ENCODE assay signal across 2 cellular contexts in the genomic region with DNA sequence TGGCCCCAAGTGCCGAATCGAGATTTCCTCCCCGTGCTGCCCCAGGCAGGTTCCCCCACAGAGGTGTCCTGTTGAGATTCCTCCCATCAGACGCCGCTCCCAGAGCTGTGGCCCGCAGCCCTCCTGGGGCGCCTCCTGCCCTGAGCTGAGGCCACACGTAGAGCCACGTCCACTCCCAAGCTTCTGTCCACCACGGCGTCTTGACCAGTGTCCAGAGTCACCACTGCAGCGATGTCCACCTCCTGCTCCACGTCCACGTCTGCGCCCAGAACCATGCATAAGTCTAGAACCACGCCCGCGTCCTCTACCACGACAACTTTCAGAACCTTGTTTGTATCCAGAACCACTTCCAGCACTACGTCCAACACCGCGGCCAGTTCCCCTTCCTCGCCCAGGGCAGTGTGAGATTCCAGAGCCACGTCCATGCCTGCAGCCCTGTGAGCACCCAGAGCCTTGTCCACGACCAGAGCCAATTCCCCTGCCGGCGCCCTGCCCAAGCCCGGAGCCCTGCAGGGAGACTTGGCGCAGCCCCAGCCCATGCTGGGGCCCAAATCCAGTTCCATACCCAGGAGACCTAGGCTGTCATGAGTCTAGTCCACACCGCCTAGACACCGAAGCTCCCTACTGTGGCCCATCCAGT.
TF ChIP-seq lines count a peak whose summit lies in the region.

No MANE protein-coding gene starts in this region.

TF ChIP-seq in SK-N-SH treated with all-trans-retinoic acid at 6 μM for 48 hours, 23 proteins besides CTCF, POLR2A, EP300 and RAD21 (continued from another document):
- TF ChIP-seq, protein P1, sequence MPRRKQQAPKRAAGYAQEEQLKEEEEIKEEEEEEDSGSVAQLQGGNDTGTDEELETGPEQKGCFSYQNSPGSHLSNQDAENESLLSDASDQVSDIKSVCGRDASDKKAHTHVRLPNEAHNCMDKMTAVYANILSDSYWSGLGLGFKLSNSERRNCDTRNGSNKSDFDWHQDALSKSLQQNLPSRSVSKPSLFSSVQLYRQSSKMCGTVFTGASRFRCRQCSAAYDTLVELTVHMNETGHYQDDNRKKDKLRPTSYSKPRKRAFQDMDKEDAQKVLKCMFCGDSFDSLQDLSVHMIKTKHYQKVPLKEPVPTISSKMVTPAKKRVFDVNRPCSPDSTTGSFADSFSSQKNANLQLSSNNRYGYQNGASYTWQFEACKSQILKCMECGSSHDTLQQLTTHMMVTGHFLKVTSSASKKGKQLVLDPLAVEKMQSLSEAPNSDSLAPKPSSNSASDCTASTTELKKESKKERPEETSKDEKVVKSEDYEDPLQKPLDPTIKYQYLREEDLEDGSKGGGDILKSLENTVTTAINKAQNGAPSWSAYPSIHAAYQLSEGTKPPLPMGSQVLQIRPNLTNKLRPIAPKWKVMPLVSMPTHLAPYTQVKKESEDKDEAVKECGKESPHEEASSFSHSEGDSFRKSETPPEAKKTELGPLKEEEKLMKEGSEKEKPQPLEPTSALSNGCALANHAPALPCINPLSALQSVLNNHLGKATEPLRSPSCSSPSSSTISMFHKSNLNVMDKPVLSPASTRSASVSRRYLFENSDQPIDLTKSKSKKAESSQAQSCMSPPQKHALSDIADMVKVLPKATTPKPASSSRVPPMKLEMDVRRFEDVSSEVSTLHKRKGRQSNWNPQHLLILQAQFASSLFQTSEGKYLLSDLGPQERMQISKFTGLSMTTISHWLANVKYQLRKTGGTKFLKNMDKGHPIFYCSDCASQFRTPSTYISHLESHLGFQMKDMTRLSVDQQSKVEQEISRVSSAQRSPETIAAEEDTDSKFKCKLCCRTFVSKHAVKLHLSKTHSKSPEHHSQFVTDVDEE (CRISPR knock-in tag; IDR thresholded peaks at IDR 0.05) = no peak
- TF ChIP-seq CREB5 (CRISPR knock-in tag; IDR thresholded peaks at IDR 0.05; ENCODE audit: low read depth) (no peak), ISL1 (CRISPR knock-in tag; IDR thresholded peaks at IDR 0.05) (no peak), ZFP30 (CRISPR knock-in tag; IDR thresholded peaks at IDR 0.05) (no peak)

TF ChIP-seq in SK-N-SH, 30 proteins besides CTCF, POLR2A, EP300 and RAD21 (continued from another document):
- TF ChIP-seq, protein P2, sequence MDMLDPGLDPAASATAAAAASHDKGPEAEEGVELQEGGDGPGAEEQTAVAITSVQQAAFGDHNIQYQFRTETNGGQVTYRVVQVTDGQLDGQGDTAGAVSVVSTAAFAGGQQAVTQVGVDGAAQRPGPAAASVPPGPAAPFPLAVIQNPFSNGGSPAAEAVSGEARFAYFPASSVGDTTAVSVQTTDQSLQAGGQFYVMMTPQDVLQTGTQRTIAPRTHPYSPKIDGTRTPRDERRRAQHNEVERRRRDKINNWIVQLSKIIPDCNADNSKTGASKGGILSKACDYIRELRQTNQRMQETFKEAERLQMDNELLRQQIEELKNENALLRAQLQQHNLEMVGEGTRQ (IDR thresholded peaks at IDR 0.05; ENCODE audit: borderline replicate concordance, low read depth, low read length) = no peak
- no peak for TF ChIP-seq RFX5 (IDR thresholded peaks at IDR 0.05; ENCODE audit: low read length)
- TF ChIP-seq, protein P3, sequence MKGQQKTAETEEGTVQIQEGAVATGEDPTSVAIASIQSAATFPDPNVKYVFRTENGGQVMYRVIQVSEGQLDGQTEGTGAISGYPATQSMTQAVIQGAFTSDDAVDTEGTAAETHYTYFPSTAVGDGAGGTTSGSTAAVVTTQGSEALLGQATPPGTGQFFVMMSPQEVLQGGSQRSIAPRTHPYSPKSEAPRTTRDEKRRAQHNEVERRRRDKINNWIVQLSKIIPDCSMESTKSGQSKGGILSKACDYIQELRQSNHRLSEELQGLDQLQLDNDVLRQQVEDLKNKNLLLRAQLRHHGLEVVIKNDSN (IDR thresholded peaks at IDR 0.05; ENCODE audit: borderline replicate concordance, low read depth) = no peak
- no peak for TF ChIP-seq REST (IDR thresholded peaks at IDR 0.05; ENCODE audit: low read depth, low read length)
- no peak for TF ChIP-seq MEF2A (IDR thresholded peaks at IDR 0.05; ENCODE audit: borderline replicate concordance, low read depth)
